In the genomic region with DNA sequence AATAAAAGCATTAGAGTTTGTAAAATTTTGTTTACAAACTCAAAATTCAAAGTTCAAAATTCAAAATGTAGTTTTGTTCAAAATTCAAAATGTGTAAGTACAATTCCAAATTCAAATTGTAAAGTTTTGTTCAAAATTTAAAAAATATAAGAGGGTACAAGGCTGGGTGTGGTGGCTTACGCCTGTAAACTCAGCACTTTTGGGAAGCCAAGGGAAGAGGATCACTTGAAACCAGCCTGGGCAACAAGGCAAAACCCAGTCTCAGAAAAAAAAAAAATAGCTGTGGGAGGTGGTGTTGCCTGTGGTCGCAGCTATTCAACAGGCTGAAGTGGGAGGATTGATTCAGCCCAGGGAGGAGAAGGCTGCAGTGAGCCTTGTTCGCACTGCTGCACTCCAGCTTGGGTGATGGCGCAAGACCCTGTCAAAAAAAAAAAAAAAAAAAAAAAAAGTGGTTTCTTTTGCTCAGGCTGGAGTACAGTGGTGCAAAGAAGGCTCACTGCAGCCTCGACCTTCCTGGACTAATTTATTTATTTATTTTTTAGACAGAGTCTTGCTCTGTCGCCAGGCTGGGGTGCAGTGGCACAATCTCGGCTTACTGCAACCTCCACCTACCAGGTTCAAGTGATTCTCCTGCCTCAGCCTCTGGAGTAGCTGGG, we compare ENCODE assay signal across 7 cellular contexts. TPM values are rescaled to one million over a fixed set of nuclear protein-coding genes. Genes with fewer than 3 reads are reported as not detected.
DNase-seq lines count a peak whose midpoint lies in the region; ATAC-seq and TF ChIP-seq lines count a peak whose summit lies in the region.
"Had no signal": no experiment of that assay in that cellular context is flagged by ENCODE, and none has a peak within 500 bp of the region (broad histone marks: within the 10 kb centered on the region; RNA-seq: fewer than 3 reads in every experiment).

No MANE protein-coding gene starts in this region.

- no peak overlapping the region for H3K27ac ChIP-seq in A673 (ENCODE audit: low read depth, low read length, poor library complexity, severe bottlenecking)

- H3K4me3 ChIP-seq in A673 (ENCODE audit: low read depth, low read length, poor library complexity, severe bottlenecking) (no peak overlapping the region), cardiac fibroblast (replicated peaks in 1 of 2; ENCODE audit: low read depth in 2 of 2, low read length in 2 of 2) (no peak overlapping the region)
- H3K4me3 ChIP-seq in Jurkat, Clone E6-1 (ENCODE audit: low read length): no peak overlapping the region

- BruUV-seq in A673 (replicated peaks; lab: Mats Ljungman, UMichigan): no TSS peak

- POLR2A ChIA-PET in A673 (lab: Charles Lee; ENCODE audit: low non-redundant PET): no interaction called here

- no peaks in the 10 kb centered on the region for H3K9me3 ChIP-seq in A673 (ENCODE audit: low read depth, low read length, poor library complexity, severe bottlenecking)
- H3K9me3 ChIP-seq: Caco-2 had no signal

- no peaks in the 10 kb centered on the region for H3K36me3 ChIP-seq in A673 (ENCODE audit: insufficient read depth, low read length, poor library complexity, severe bottlenecking)

- DNase-seq in A673 (ENCODE audit: low spot score) (peak; percentile 63), cardiac fibroblast (ENCODE audit: low read depth in 2 of 2) (peak; percentile 85 to 96), cortex of kidney (lab: John Stamatoyannopoulos, UW) (no peak), amniotic stem cell (lab: John Stamatoyannopoulos, UW) (no peak)
- DNase-seq in Jurkat, Clone E6-1 (ENCODE audit: low read depth, low spot score): peak; percentile 36

- intact Hi-C loops in A673 (cut with micrococcal nuclease; ENCODE audit: unreplicated experiment): no loop called here

- CTCF ChIA-PET in A673 (lab: Charles Lee): interaction anchor here (0.9 kb wide), 1 partner anchor 9 kb away, joined by 5 read pairs; no protein-coding TSS in a partner anchor

- TF ChIP-seq CTCF in A673 (conservative IDR thresholded peaks at IDR 0.05; ENCODE audit: low read depth, low read length) (no peak), cardiac fibroblast (IDR thresholded peaks at IDR 0.05; ENCODE audit: low read depth, low read length) (no peak)

- no peaks in the 10 kb centered on the region for H3K27me3 ChIP-seq in A673 (replicated peaks; ENCODE audit: insufficient read depth, low read depth, low read length, poor library complexity)

- H3K4me1 ChIP-seq in A673 (ENCODE audit: insufficient read depth, low read length, poor library complexity, severe bottlenecking): peaks cover 6% of the 10 kb centered on the region

- no peak for ATAC-seq in GM18868 (IDR thresholded peaks at IDR 0.05; ENCODE audit: unreplicated experiment)

RNA-seq across cellular contexts. Expression of a gene that starts 5.4 kb away (rescaled TPM):
- 21.3 and 25.5 TPM in 2 replicates for total RNA-seq in A673 (2021)
- polyA plus RNA-seq in Jurkat, Clone E6-1 (2012; ENCODE audit: insufficient read depth, insufficient read length): 7.1 TPM

RNA-seq across cellular contexts. Expression of a gene that starts 9.8 kb away (rescaled TPM):
- 117 TPM in 2 replicates for total RNA-seq in A673 (2021)
- polyA plus RNA-seq in Jurkat, Clone E6-1 (2012; ENCODE audit: insufficient read depth, insufficient read length): 72.2 TPM

RNA-seq across cellular contexts. Expression of a gene that starts 20.2 kb away (rescaled TPM):
- 0.56 and 1.2 TPM in 2 replicates for total RNA-seq in A673 (2021)
- polyA plus RNA-seq in Jurkat, Clone E6-1 (2012; ENCODE audit: insufficient read depth, insufficient read length): not detected

RNA-seq across cellular contexts. Expression of a gene that starts 28.5 kb away (rescaled TPM):
- total RNA-seq in A673 (2021): not detected in 2 replicates
- polyA plus RNA-seq in Jurkat, Clone E6-1 (2012; ENCODE audit: insufficient read depth, insufficient read length): not detected

RNA-seq across cellular contexts. Expression of a gene that starts 38.6 kb away (rescaled TPM):
- 0.32 TPM in 1 of 2 replicates, not detected in the other for total RNA-seq in A673 (2021)
- polyA plus RNA-seq in Jurkat, Clone E6-1 (2012; ENCODE audit: insufficient read depth, insufficient read length): not detected

Comparison
In these comparisons a context has a peak if more than half of its experiments do, and no peak if none do; other contexts are left out.
1. DNase-seq: peak in A673 (single experiment), Jurkat, Clone E6-1 (single experiment) and cardiac fibroblast (2 of 2); none in cortex of kidney (single experiment) and amniotic stem cell (single experiment).